28 cellular contexts compared by ENCODE assay signal in the genomic region with DNA sequence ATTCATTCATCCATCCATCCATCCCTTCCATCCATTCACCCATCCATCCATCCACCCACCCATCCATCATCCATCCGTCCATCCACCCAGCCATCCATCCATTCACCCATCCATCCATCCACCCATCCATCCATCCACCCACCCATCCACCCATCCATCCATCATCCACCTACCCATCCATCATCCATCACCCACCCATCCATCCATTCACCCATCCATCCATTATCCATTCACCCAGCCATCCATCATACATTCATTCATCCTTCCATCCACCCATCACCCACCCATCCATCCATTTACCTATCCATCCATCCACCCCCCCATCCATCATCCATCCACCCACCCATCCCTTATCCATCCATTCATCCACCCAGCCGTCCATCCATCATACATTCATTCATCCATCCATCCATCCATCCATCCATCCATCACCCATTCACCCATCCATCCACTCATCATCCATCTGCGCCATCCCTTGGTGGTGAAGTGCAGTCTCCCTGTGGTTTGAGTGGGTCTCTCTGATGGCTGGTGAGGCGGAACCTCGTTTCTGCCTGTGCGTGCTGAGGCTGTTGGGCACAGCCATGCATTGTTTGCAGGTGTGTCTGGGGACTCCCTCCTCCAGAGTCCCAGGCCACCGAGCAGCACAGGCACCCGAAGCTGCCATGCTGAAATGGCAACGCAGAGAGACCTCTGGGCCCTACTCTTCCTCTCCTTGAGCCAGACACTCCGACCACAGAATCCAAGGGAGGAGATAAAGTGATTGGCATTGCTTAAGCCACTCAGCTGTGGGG.
"Had no signal": no experiment of that assay in that cellular context is flagged by ENCODE, and none has a peak within 500 bp of the region (broad histone marks: within the 10 kb centered on the region; RNA-seq: fewer than 3 reads in every experiment).

No MANE protein-coding gene starts in this region.

- H3K36me3 Mint-ChIP-seq: activated CD4-positive, alpha-beta memory T cell treated with anti-CD3 and anti-CD28 coated beads for 36 hours; activated naive CD4-positive, alpha-beta T cell treated with anti-CD3 and anti-CD28 coated beads, Interleukin-2, amount 50 U/mL, for 72 hours had no signal

- H3K27me3 ChIP-seq: ascending aorta had no signal

- DNase-seq: activated B cell treated with CpG ODN at 0.5 μM for 24 hours; activated CD4-positive, alpha-beta T cell treated with anti-CD3 and anti-CD28 coated beads for 1 hour; activated CD4-positive, alpha-beta T cell treated with anti-CD3 and anti-CD28 coated beads, Interleukin-2, amount 10 ng/mL, durations not matched to agents 24 days and 14 days; activated CD8-positive, alpha-beta memory T cell treated with anti-CD3 and anti-CD28 coated beads for 24 hours; activated effector memory CD4-positive, alpha-beta T cell treated with anti-CD3 and anti-CD28 coated beads, Interleukin-2, amount 50 U/mL, for 16 hours; activated naive CD8-positive, alpha-beta T cell treated with anti-CD3 and anti-CD28 coated beads, Interleukin-2, amount 50 U/mL, for 24 hours; activated T-cell treated with anti-CD3 and anti-CD28 coated beads, Interleukin-2, amount 50 U/mL, for 4 hours; amniotic stem cell; body of pancreas; central memory CD4-positive, alpha-beta T cell; NCI-H1105; NCI-H1436; NCI-H1694 treated with DMSO at 0.1 percent for 48 hours; NCI-H2029 treated with DMSO at 0.1 percent for 48 hours; NCI-H345; NCI-H510A; NCI-H526 treated with DMSO at 0.1 percent for 48 hours; NCI-H82; SHP77; T-helper 9 cell had no signal

- H3K27ac Mint-ChIP-seq: activated B cell treated with CpG ODN at 0.5 μM for 24 hours; activated CD4-positive, alpha-beta memory T cell treated with anti-CD3 and anti-CD28 coated beads for 36 hours; activated CD4-positive, alpha-beta T cell treated with anti-CD3 and anti-CD28 coated beads, Interleukin-2, amount 10 ng/mL, durations not matched to agents 24 days and 14 days; activated naive CD4-positive, alpha-beta T cell treated with anti-CD3 and anti-CD28 coated beads, Interleukin-2, amount 50 U/mL, for 72 hours; activated naive CD8-positive, alpha-beta T cell treated with anti-CD3 and anti-CD28 coated beads, Interleukin-2, amount 50 U/mL, for 24 hours; T-helper 1 cell treated with Interleukin-12 subunit alpha and Interleukin-12 subunit beta and Interleukin-4 antibody, amounts not matched to agents 30 μg/mL and 1 μg/mL, for 36 hours had no signal

- H3K4me1 Mint-ChIP-seq: activated B cell treated with CpG ODN at 0.5 μM for 24 hours had no signal

- H3K36me3 ChIP-seq: ascending aorta, SJSA1 had no signal

- FAIRE-seq: bronchial epithelial cell had no signal

- H3K9me3 Mint-ChIP-seq: activated B cell treated with CpG ODN at 0.5 μM for 24 hours; activated CD4-positive, alpha-beta memory T cell treated with anti-CD3 and anti-CD28 coated beads for 36 hours; activated T-cell treated with anti-CD3 and anti-CD28 coated beads, Interleukin-2, amount 50 U/mL, for 4 hours had no signal

- H3K4me3 Mint-ChIP-seq: activated B cell treated with CpG ODN at 0.5 μM for 24 hours; activated CD4-positive, alpha-beta memory T cell treated with anti-CD3 and anti-CD28 coated beads for 36 hours; activated CD4-positive, alpha-beta T cell treated with anti-CD3 and anti-CD28 coated beads, Interleukin-2, amount 10 ng/mL, durations not matched to agents 24 days and 14 days; activated naive CD8-positive, alpha-beta T cell treated with anti-CD3 and anti-CD28 coated beads, Interleukin-2, amount 50 U/mL, for 24 hours; activated T-cell treated with anti-CD3 and anti-CD28 coated beads, Interleukin-2, amount 50 U/mL, for 4 hours; T-helper 1 cell treated with Interleukin-12 subunit alpha and Interleukin-12 subunit beta and Interleukin-4 antibody, amounts not matched to agents 30 μg/mL and 1 μg/mL, for 36 hours had no signal

- H3K4me3 ChIP-seq: ascending aorta, body of pancreas, SJSA1 had no signal

- ATAC-seq: activated naive CD4-positive, alpha-beta T cell treated with anti-CD3 and anti-CD28 coated beads, Interleukin-2, amount 50 U/mL, for 72 hours; activated naive CD8-positive, alpha-beta T cell treated with anti-CD3 and anti-CD28 coated beads, Interleukin-2, amount 50 U/mL, for 24 hours; body of pancreas; Panc1; SK-N-SH treated with all-trans-retinoic acid at 6 μM for 48 hours had no signal

- H3K9me3 ChIP-seq: ascending aorta, body of pancreas, SJSA1 had no signal

- H3K27me3 Mint-ChIP-seq: activated B cell treated with CpG ODN at 0.5 μM for 24 hours; activated naive CD8-positive, alpha-beta T cell treated with anti-CD3 and anti-CD28 coated beads, Interleukin-2, amount 50 U/mL, for 24 hours had no signal

- H3K4me1 ChIP-seq: body of pancreas had no signal

- H3K27ac ChIP-seq: ascending aorta, body of pancreas, SJSA1 had no signal
